ENCODE assay signal across 23 cellular contexts in genomic region chr22:50277761-50278160, GRCh38.
"Had no signal": no experiment of that assay in that cellular context is flagged by ENCODE, and none has a peak within 500 bp of the region (broad histone marks: within the 10 kb centered on the region; RNA-seq: fewer than 3 reads in every experiment).

No MANE protein-coding gene starts in this region.

- H3K27ac ChIP-seq: lower lobe of right lung, ovary, psoas muscle, sigmoid colon, testis, tibial artery had no signal

- H3K27me3 ChIP-seq: esophagus squamous epithelium, ovary, testis had no signal

- H3K4me1 ChIP-seq: testis had no signal

- H3K9me3 ChIP-seq: esophagus squamous epithelium, lower lobe of right lung, ovary, psoas muscle, sigmoid colon, testis, tibial artery had no signal

- DNase-seq: cortex of kidney; effector memory CD8-positive, alpha-beta T cell; erythroblast; esophagus squamous epithelium; hypothalamus; immature natural killer cell; islet precursor cell; kidney glomerular epithelial cell; left ventricle myocardium superior; lower lobe of right lung; naive thymus-derived CD8-positive, alpha-beta T cell; nephron progenitor cell; occipital lobe; ovary; posterior cingulate gyrus; psoas muscle; right cardiac atrium; sigmoid colon; stimulated activated CD4-positive, alpha-beta T cell treated with anti-CD3 and anti-CD28 coated beads, Interleukin-2, amount 100 ng/mL, for 24 hours; stimulated activated CD4-positive, alpha-beta T cell treated with anti-CD3 and anti-CD28 coated beads, Interleukin-4, amount 100 ng/mL, for 24 hours; stimulated activated naive CD4-positive, alpha-beta T cell treated with Interleukin-2 at 50 U/mL for 16 hours; testis; tibial artery had no signal

- H3K4me3 ChIP-seq: esophagus squamous epithelium, lower lobe of right lung, ovary, psoas muscle, sigmoid colon, testis, tibial artery had no signal
